8 cellular contexts compared by ENCODE assay signal in genomic region chr4:168831585-168831918, GRCh38.
DNase-seq lines count a peak whose midpoint lies in the region; ATAC-seq and TF ChIP-seq lines count a peak whose summit lies in the region.

No MANE protein-coding gene starts in this region.

- CTCF ChIA-PET in AG04450 (lab: Charles Lee), result interaction anchor here (0.7 to 3.9 kb wide), 7 partner anchors 9 to 317 kb away, joined by 3 to 17 read pairs (median 3); no protein-coding TSS in a partner anchor
- CTCF ChIA-PET in activated CD4-positive, alpha-beta memory T cell treated with anti-CD3 and anti-CD28 coated beads, Interleukin-2, amount 10 ng/mL, durations not matched to agents 7 days and 5 days (lab: Charles Lee), result interaction anchor here (1.8 kb wide), 1 partner anchor 9 kb away, joined by 4 read pairs; no protein-coding TSS in a partner anchor

- no peaks in the 10 kb centered on the region for H3K36me3 ChIP-seq in iPS-20b (ENCODE audit: insufficient read depth, low read depth, low read length)

- POLR2A ChIA-PET in AG04450 (lab: Yijun Ruan, JAX), result interaction anchor here (0.6 to 5.0 kb wide), 43 partner anchors 9 to 347 kb away, joined by 3 to 204 read pairs (median 4); no protein-coding TSS in a partner anchor
- POLR2A ChIA-PET in activated CD4-positive, alpha-beta memory T cell treated with anti-CD3 and anti-CD28 coated beads, Interleukin-2, amount 10 ng/mL, durations not matched to agents 7 days and 5 days (lab: Charles Lee), result interaction anchor here (0.9 to 2.1 kb wide), 4 partner anchors 10 to 22 kb away, joined by 3 to 14 read pairs (median 6); no protein-coding TSS in a partner anchor

- H3K27me3 ChIP-seq in AG04450 (ENCODE audit: control insufficient read depth, insufficient read depth, low read length), result no peaks in the 10 kb centered on the region
- H3K27me3 ChIP-seq in iPS-20b (ENCODE audit: insufficient read depth, low read length), result peaks cover 26% of the 10 kb centered on the region

- peaks cover 57% of the 10 kb centered on the region for H3K27me3 Mint-ChIP-seq in activated CD4-positive, alpha-beta memory T cell treated with anti-CD3 and anti-CD28 coated beads, Interleukin-2, amount 10 ng/mL, durations not matched to agents 7 days and 5 days

- peaks cover 2% of the 10 kb centered on the region for H3K36me3 Mint-ChIP-seq in activated CD4-positive, alpha-beta memory T cell treated with anti-CD3 and anti-CD28 coated beads, Interleukin-2, amount 10 ng/mL, durations not matched to agents 7 days and 5 days (ENCODE audit: low read depth)

- ATAC-seq in GM21529 (IDR thresholded peaks at IDR 0.05; ENCODE audit: unreplicated experiment), result peak; percentile 3

- no peaks in the 10 kb centered on the region for H3K9me3 Mint-ChIP-seq in activated CD4-positive, alpha-beta memory T cell treated with anti-CD3 and anti-CD28 coated beads, Interleukin-2, amount 10 ng/mL, durations not matched to agents 7 days and 5 days

- peak overlapping the region; percentile 84 for H3K4me3 ChIP-seq in AG04450 (ENCODE audit: low read depth, low read length)
- peak overlapping the region; percentile 95 for H3K4me3 ChIP-seq in iPS-20b (ENCODE audit: low read length)

- no peak for TF ChIP-seq CTCF in AG04450 (IDR thresholded peaks at IDR 0.05; ENCODE audit: low read depth, low read length)

- H3K4me1 ChIP-seq in iPS-20b (ENCODE audit: insufficient read depth, low read length), result peaks cover 7% of the 10 kb centered on the region; the same call in 1 of the 2 replicates

- DNase-seq in AG04450 (ENCODE audit: low read depth, low spot score) (no peak), substantia nigra (lab: John Stamatoyannopoulos, UW) (no peak), OCI-M1 (lab: John Stamatoyannopoulos, UW) (no peak), SHP77 (lab: John Stamatoyannopoulos, UW) (no peak), SKM-1 (lab: John Stamatoyannopoulos, UW; ENCODE audit: unreplicated experiment) (no peak)
- DNase-seq in activated CD4-positive, alpha-beta memory T cell treated with anti-CD3 and anti-CD28 coated beads, Interleukin-2, amount 10 ng/mL, durations not matched to agents 7 days and 5 days, result no peak

- peak overlapping the region; percentile 77 for H3K4me3 Mint-ChIP-seq in activated CD4-positive, alpha-beta memory T cell treated with anti-CD3 and anti-CD28 coated beads, Interleukin-2, amount 10 ng/mL, durations not matched to agents 7 days and 5 days

- H3K27ac ChIP-seq in AG04450 (ENCODE audit: low read depth, low read length), result peak overlapping the region; percentile 94
- H3K27ac ChIP-seq in iPS-20b (ENCODE audit: low read length), result no peak overlapping the region
- peak overlapping the region; percentile 52 for H3K27ac ChIP-seq in substantia nigra (ENCODE audit: low read depth, low read length, poor library complexity, severe bottlenecking)

- H3K9me3 ChIP-seq in AG04450 (ENCODE audit: control insufficient read depth, insufficient read depth, low read length), result no peaks in the 10 kb centered on the region; the same call in 1 of the 2 replicates
- no peaks in the 10 kb centered on the region for H3K9me3 ChIP-seq in iPS-20b (ENCODE audit: insufficient read depth, low read depth, low read length)

- peak overlapping the region; percentile 93; the same call in 1 of the 2 replicates for H3K9ac ChIP-seq in iPS-20b (ENCODE audit: low read depth, low read length)

- H3K27ac Mint-ChIP-seq in activated CD4-positive, alpha-beta memory T cell treated with anti-CD3 and anti-CD28 coated beads, Interleukin-2, amount 10 ng/mL, durations not matched to agents 7 days and 5 days, result no peak overlapping the region

- H3K4me1 Mint-ChIP-seq in activated CD4-positive, alpha-beta memory T cell treated with anti-CD3 and anti-CD28 coated beads, Interleukin-2, amount 10 ng/mL, durations not matched to agents 7 days and 5 days, result peaks cover 15% of the 10 kb centered on the region
